8 cellular contexts compared by ENCODE assay signal in genomic region chr1:205226868-205227583, GRCh38. TPM values are rescaled to one million over a fixed set of nuclear protein-coding genes. Genes with fewer than 3 reads are reported as not detected.
DNase-seq lines count a peak whose midpoint lies in the region; ATAC-seq and TF ChIP-seq lines count a peak whose summit lies in the region.

No MANE protein-coding gene starts in this region.

- CTCF ChIA-PET in activated CD8-positive, alpha-beta T cell treated with anti-CD3 and anti-CD28 coated beads for 36 hours (lab: Charles Lee): interaction anchor here (1.0 to 17.4 kb wide), 8 partner anchors 8 to 165 kb away, joined by 3 to 411 read pairs (median 6); no protein-coding TSS in a partner anchor

- H3K27me3 Mint-ChIP-seq in activated CD8-positive, alpha-beta T cell treated with anti-CD3 and anti-CD28 coated beads for 36 hours: peaks cover 19% of the 10 kb centered on the region
- peaks cover 3% of the 10 kb centered on the region for H3K27me3 Mint-ChIP-seq in glutamatergic neuron (ENCODE audit: unreplicated experiment)

- no peaks in the 10 kb centered on the region for H3K9me3 ChIP-seq in BE2C
- no peaks in the 10 kb centered on the region for H3K9me3 ChIP-seq in sigmoid colon

- DNase-seq in BE2C (no peak), HT1080 (ENCODE audit: low read depth) (peak; percentile 37), glutamatergic neuron (no peak), sigmoid colon (no peak), COLO668 (lab: John Stamatoyannopoulos, UW; ENCODE audit: unreplicated experiment) (no peak), occipital lobe (lab: John Stamatoyannopoulos, UW) (no peak)
- peak; percentile 26 for DNase-seq in activated CD8-positive, alpha-beta T cell treated with anti-CD3 and anti-CD28 coated beads for 36 hours

- TF ChIP-seq CTCF in BE2C (IDR thresholded peaks at IDR 0.05; ENCODE audit: low read depth, low read length): no peak
- TF ChIP-seq CTCF in activated CD8-positive, alpha-beta T cell treated with anti-CD3 and anti-CD28 coated beads for 36 hours (IDR thresholded peaks at IDR 0.05): no peak
- no peak for TF ChIP-seq CTCF in glutamatergic neuron (IDR thresholded peaks at IDR 0.05; ENCODE audit: partially characterized antibody, unreplicated experiment)
- TF ChIP-seq CTCF in sigmoid colon (IDR thresholded peaks at IDR 0.05): no peak

- H3K36me3 Mint-ChIP-seq in activated CD8-positive, alpha-beta T cell treated with anti-CD3 and anti-CD28 coated beads for 36 hours (ENCODE audit: low read depth): no peaks in the 10 kb centered on the region
- no peaks in the 10 kb centered on the region for H3K36me3 Mint-ChIP-seq in glutamatergic neuron (ENCODE audit: unreplicated experiment)

- no peaks in the 10 kb centered on the region for H3K9me3 Mint-ChIP-seq in activated CD8-positive, alpha-beta T cell treated with anti-CD3 and anti-CD28 coated beads for 36 hours
- no peaks in the 10 kb centered on the region for H3K9me3 Mint-ChIP-seq in glutamatergic neuron (ENCODE audit: unreplicated experiment)

- POLR2A ChIA-PET in activated CD8-positive, alpha-beta T cell treated with anti-CD3 and anti-CD28 coated beads for 36 hours (lab: Charles Lee): interaction anchor here (1.0 to 4.2 kb wide), 8 partner anchors 8 to 81 kb away, joined by 3 to 21 read pairs (median 6); no protein-coding TSS in a partner anchor

- no peak overlapping the region for H3K27ac Mint-ChIP-seq in activated CD8-positive, alpha-beta T cell treated with anti-CD3 and anti-CD28 coated beads for 36 hours
- no peak overlapping the region for H3K27ac Mint-ChIP-seq in glutamatergic neuron (ENCODE audit: unreplicated experiment)

- ATAC-seq in activated CD8-positive, alpha-beta T cell treated with anti-CD3 and anti-CD28 coated beads for 36 hours: no peak
- no peak for ATAC-seq in GM21825 (IDR thresholded peaks at IDR 0.05; ENCODE audit: unreplicated experiment)

- intact Hi-C loops in activated CD8-positive, alpha-beta T cell treated with anti-CD3 and anti-CD28 coated beads for 36 hours (cut with micrococcal nuclease): no loop called here
- intact Hi-C loops in sigmoid colon (cut with DNase I): loop anchor here (2.0 kb wide), 1 partner anchor 14 kb away; no protein-coding TSS in a partner anchor

- peak overlapping the region in 3 of 4 donors; percentile 60 to 68 (median 67) for H3K27ac ChIP-seq in sigmoid colon

- H3K27me3 ChIP-seq in BE2C (no peaks in the 10 kb centered on the region), sigmoid colon (no peaks in the 10 kb centered on the region)

- H3K4me3 ChIP-seq in BE2C (ENCODE audit: low read depth, low read length) (peak overlapping the region; percentile 67), sigmoid colon (peak overlapping the region; percentile 52 to 71 (median 63))

- WGBS in sigmoid colon, 2 donors: 8 to 17% methylated on average over 8 of the region's 8 CpGs

- TF ChIP-seq EP300 in sigmoid colon (IDR thresholded peaks at IDR 0.05): no peak

- H3K4me3 Mint-ChIP-seq in activated CD8-positive, alpha-beta T cell treated with anti-CD3 and anti-CD28 coated beads for 36 hours: peak overlapping the region; percentile 77
- peak overlapping the region; percentile 77 for H3K4me3 Mint-ChIP-seq in glutamatergic neuron (ENCODE audit: unreplicated experiment)

- H3K4me1 ChIP-seq in BE2C (peaks cover 3% of the 10 kb centered on the region; the same call in 1 of the 2 replicates), sigmoid colon (peaks cover 0 to 31% (median 28%) of the 10 kb centered on the region in 4 donors)

- no peak for TF ChIP-seq POLR2A in sigmoid colon (IDR thresholded peaks at IDR 0.05)

- H3K36me3 ChIP-seq in BE2C (no peaks in the 10 kb centered on the region), sigmoid colon (no peaks in the 10 kb centered on the region)

- H3K4me1 Mint-ChIP-seq in activated CD8-positive, alpha-beta T cell treated with anti-CD3 and anti-CD28 coated beads for 36 hours (ENCODE audit: low read depth): peaks cover 36% of the 10 kb centered on the region
- peaks cover 17% of the 10 kb centered on the region for H3K4me1 Mint-ChIP-seq in glutamatergic neuron (ENCODE audit: low read depth, unreplicated experiment)

RNA-seq across cellular contexts. Expression of gene TMCC2, which starts 0.7 kb away (rescaled TPM):
- 48.8 TPM for polyA plus RNA-seq in BE2C (2012; ENCODE audit: insufficient read depth, insufficient read length, low read depth)
- total RNA-seq in HT1080 (2014; rRNA removed; shearing (Covaris generic)): 1.5 and 2.3 TPM in 2 replicates
- polyA plus RNA-seq in HT1080 (2015; cell fraction: cytosol; rRNA removed): 1.9 and 2.3 TPM in 2 replicates
- 1.6 and 1.8 TPM in 2 replicates for polyA plus RNA-seq in HT1080 (2015; cell fraction: nucleus; rRNA removed)
- 1 to 10 TPM; 6.6 to 7.1 TPM for total RNA-seq in activated CD8-positive, alpha-beta T cell treated with anti-CD3 and anti-CD28 coated beads for 36 hours
- 80.1 TPM for total RNA-seq in glutamatergic neuron (ENCODE audit: unreplicated experiment)
- total RNA-seq in sigmoid colon: 1 to 10 TPM; 4.3 to 6.4 (median 5.6) TPM
- polyA plus RNA-seq in sigmoid colon: 1 to 10 TPM in 1 of 3 donors, not detected in 2; 1.1 TPM
- total RNA-seq in occipital lobe: 45.9 TPM

RNA-seq across cellular contexts. Expression of gene DSTYK, which starts 15.5 kb away (rescaled TPM):
- polyA plus RNA-seq in BE2C (2012; ENCODE audit: insufficient read depth, insufficient read length, low read depth): 2.7 TPM
- total RNA-seq in HT1080 (2014; rRNA removed; shearing (Covaris generic)): 4.6 and 5.1 TPM in 2 replicates
- polyA plus RNA-seq in HT1080 (2015; cell fraction: cytosol; rRNA removed): 6.1 and 7.3 TPM in 2 replicates
- 6.4 and 6.8 TPM in 2 replicates for polyA plus RNA-seq in HT1080 (2015; cell fraction: nucleus; rRNA removed)
- total RNA-seq in activated CD8-positive, alpha-beta T cell treated with anti-CD3 and anti-CD28 coated beads for 36 hours: 10 to 100 TPM; 10.0 to 10.7 TPM
- total RNA-seq in glutamatergic neuron (ENCODE audit: unreplicated experiment) (9.2 TPM), sigmoid colon (10 to 100 TPM in 3 of 4 donors, 1 to 10 TPM in 1; 9.1 to 13.3 (median 12.7) TPM), occipital lobe (28.1 TPM)
- polyA plus RNA-seq in sigmoid colon: 1 to 10 TPM; 1.6 to 3.8 (median 2.4) TPM

Comparison
In these comparisons a context has a peak if more than half of its experiments do, and no peak if none do; other contexts are left out.
1. DNase-seq: peak in HT1080 (single experiment) and activated CD8-positive, alpha-beta T cell treated with anti-CD3 and anti-CD28 coated beads for 36 hours (single experiment); none in BE2C (single experiment), glutamatergic neuron (single experiment), sigmoid colon (single experiment), COLO668 (single experiment) and occipital lobe (single experiment).